ENCODE assay signal across 1 cellular context in genomic region chr17:76720941-76721340, GRCh38.
TF ChIP-seq lines count a peak whose summit lies in the region.

No MANE protein-coding gene starts in this region.

TF ChIP-seq in K562, 482 proteins besides CTCF, POLR2A, EP300 and RAD21:
- no peak for TF ChIP-seq EP400 (IDR thresholded peaks at IDR 0.05)
- TF ChIP-seq, protein P1, sequence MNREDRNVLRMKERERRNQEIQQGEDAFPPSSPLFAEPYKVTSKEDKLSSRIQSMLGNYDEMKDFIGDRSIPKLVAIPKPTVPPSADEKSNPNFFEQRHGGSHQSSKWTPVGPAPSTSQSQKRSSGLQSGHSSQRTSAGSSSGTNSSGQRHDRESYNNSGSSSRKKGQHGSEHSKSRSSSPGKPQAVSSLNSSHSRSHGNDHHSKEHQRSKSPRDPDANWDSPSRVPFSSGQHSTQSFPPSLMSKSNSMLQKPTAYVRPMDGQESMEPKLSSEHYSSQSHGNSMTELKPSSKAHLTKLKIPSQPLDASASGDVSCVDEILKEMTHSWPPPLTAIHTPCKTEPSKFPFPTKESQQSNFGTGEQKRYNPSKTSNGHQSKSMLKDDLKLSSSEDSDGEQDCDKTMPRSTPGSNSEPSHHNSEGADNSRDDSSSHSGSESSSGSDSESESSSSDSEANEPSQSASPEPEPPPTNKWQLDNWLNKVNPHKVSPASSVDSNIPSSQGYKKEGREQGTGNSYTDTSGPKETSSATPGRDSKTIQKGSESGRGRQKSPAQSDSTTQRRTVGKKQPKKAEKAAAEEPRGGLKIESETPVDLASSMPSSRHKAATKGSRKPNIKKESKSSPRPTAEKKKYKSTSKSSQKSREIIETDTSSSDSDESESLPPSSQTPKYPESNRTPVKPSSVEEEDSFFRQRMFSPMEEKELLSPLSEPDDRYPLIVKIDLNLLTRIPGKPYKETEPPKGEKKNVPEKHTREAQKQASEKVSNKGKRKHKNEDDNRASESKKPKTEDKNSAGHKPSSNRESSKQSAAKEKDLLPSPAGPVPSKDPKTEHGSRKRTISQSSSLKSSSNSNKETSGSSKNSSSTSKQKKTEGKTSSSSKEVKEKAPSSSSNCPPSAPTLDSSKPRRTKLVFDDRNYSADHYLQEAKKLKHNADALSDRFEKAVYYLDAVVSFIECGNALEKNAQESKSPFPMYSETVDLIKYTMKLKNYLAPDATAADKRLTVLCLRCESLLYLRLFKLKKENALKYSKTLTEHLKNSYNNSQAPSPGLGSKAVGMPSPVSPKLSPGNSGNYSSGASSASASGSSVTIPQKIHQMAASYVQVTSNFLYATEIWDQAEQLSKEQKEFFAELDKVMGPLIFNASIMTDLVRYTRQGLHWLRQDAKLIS (CRISPR knock-in tag; IDR thresholded peaks at IDR 0.05) = no peak
- peak; percentile 44; the same call in 1 of the 2 replicates for TF ChIP-seq RBFOX2 (IDR thresholded peaks at IDR 0.05; ENCODE audit: low read depth, low read length)
- TF ChIP-seq POLR2G (IDR thresholded peaks at IDR 0.05; ENCODE audit: low read depth, low read length) = 0 out of 2 replicates have a peak, but pooled peaks have one; percentile 7
- 0 out of 4 replicates have a peak, but pooled peaks of 1 of the 2 experiments have one; percentile 9 for TF ChIP-seq KDM1A (IDR thresholded peaks at IDR 0.05)
- no peak for TF ChIP-seq RFX1 (IDR thresholded peaks at IDR 0.05)
